12 cellular contexts compared by ENCODE assay signal in genomic region chr14:61514006-61514830, GRCh38.
A peak's percentile ranks its signal among the peaks of the same experiment; 100 is the strongest.
DNase-seq lines count a peak whose midpoint lies in the region; FAIRE-seq and TF ChIP-seq lines count a peak whose summit lies in the region.
"Had no signal": no experiment of that assay in that cellular context is flagged by ENCODE, and none has a peak within 500 bp of the region (broad histone marks: within the 10 kb centered on the region; RNA-seq: fewer than 3 reads in every experiment).

No MANE protein-coding gene starts in this region.

- TF ChIP-seq CTCF in RWPE1 (conservative IDR thresholded peaks at IDR 0.05; ENCODE audit: low read depth) (no peak), endothelial cell of umbilical vein (IDR thresholded peaks at IDR 0.05; ENCODE audit: extremely low read depth in 1 of 2, insufficient read depth in 1 of 2, low read depth in 1 of 2, low read length in 2 of 2) (no peak), prostate gland (IDR thresholded peaks at IDR 0.05) (no peak)

- no peaks in the 10 kb centered on the region for H3K9me3 Mint-ChIP-seq in T-helper 1 cell treated with Interleukin-12 subunit alpha and Interleukin-12 subunit beta and Interleukin-4 antibody, amounts not matched to agents 30 μg/mL and 1 μg/mL, for 36 hours
- H3K9me3 Mint-ChIP-seq: activated naive CD8-positive, alpha-beta T cell treated with anti-CD3 and anti-CD28 coated beads, Interleukin-2, amount 10 ng/mL, durations not matched to agents 7 days and 5 days had no signal

- H3K4me2 ChIP-seq in endothelial cell of umbilical vein (ENCODE audit: insufficient read depth, low read length), result no peak overlapping the region

- H3K27ac ChIP-seq in RWPE1 (peak overlapping the region; percentile 43), endothelial cell of umbilical vein (ENCODE audit: insufficient read depth, low read depth, low read length) (no peak overlapping the region), prostate gland (peak overlapping the region; percentile 59 to 81)
- H3K27ac ChIP-seq: thoracic aorta had no signal

- peaks cover 2% of the 10 kb centered on the region for H3K79me2 ChIP-seq in endothelial cell of umbilical vein (ENCODE audit: control insufficient read depth, insufficient read depth, low read length)

- no peaks in the 10 kb centered on the region for H3K27me3 Mint-ChIP-seq in T-helper 1 cell treated with Interleukin-12 subunit alpha and Interleukin-12 subunit beta and Interleukin-4 antibody, amounts not matched to agents 30 μg/mL and 1 μg/mL, for 36 hours (ENCODE audit: low read depth)
- H3K27me3 Mint-ChIP-seq: activated naive CD8-positive, alpha-beta T cell treated with anti-CD3 and anti-CD28 coated beads, Interleukin-2, amount 10 ng/mL, durations not matched to agents 7 days and 5 days had no signal

- H3K9me3 ChIP-seq in endothelial cell of umbilical vein (replicated peaks; ENCODE audit: control insufficient read depth, insufficient read depth, low read length) (no peaks in the 10 kb centered on the region), prostate gland (no peaks in the 10 kb centered on the region)
- H3K9me3 ChIP-seq: thoracic aorta had no signal

- peaks cover 68% of the 10 kb centered on the region for H3K4me1 Mint-ChIP-seq in T-helper 1 cell treated with Interleukin-12 subunit alpha and Interleukin-12 subunit beta and Interleukin-4 antibody, amounts not matched to agents 30 μg/mL and 1 μg/mL, for 36 hours (ENCODE audit: low read depth)

- H3K9me1 ChIP-seq in endothelial cell of umbilical vein (replicated peaks; ENCODE audit: control insufficient read depth, extremely low read depth, insufficient read depth, low read length), result no peaks in the 10 kb centered on the region

- peaks cover 27% of the 10 kb centered on the region for H3K4me1 ChIP-seq in endothelial cell of umbilical vein (ENCODE audit: control insufficient read depth, extremely low read depth, insufficient read depth, low read length)
- peaks cover 22% of the 10 kb centered on the region for H3K4me1 ChIP-seq in prostate gland (replicated peaks)

- dilution Hi-C loops in endothelial cell of umbilical vein (cut with MboI; ENCODE audit: extremely low pct_ligation_motif_present, low sequenced_read_pairs), result no loop called here

- CTCF ChIA-PET in RWPE1 (lab: Yijun Ruan, JAX), result interaction anchor here (0.6 kb wide), 1 partner anchor 146 kb away, joined by 4 read pairs; no protein-coding TSS in a partner anchor
- CTCF ChIA-PET in endothelial cell of umbilical vein (lab: Charles Lee), result interaction anchor here (0.8 kb wide), 1 partner anchor 9 kb away, joined by 3 read pairs; no protein-coding TSS in a partner anchor

- no peak overlapping the region for H3K9ac ChIP-seq in endothelial cell of umbilical vein (replicated peaks; ENCODE audit: extremely low read depth, insufficient read depth, low read length)

- H3K36me3 Mint-ChIP-seq in T-helper 1 cell treated with Interleukin-12 subunit alpha and Interleukin-12 subunit beta and Interleukin-4 antibody, amounts not matched to agents 30 μg/mL and 1 μg/mL, for 36 hours (ENCODE audit: low read depth), result peaks cover 38% of the 10 kb centered on the region

- H3K27me3 ChIP-seq in endothelial cell of umbilical vein (ENCODE audit: control insufficient read depth in 2 of 2, insufficient read depth in 2 of 2, low read length in 2 of 2) (no peaks in the 10 kb centered on the region), prostate gland (replicated peaks; ENCODE audit: insufficient read depth) (no peaks in the 10 kb centered on the region)

- H3K4me3 Mint-ChIP-seq in T-helper 1 cell treated with Interleukin-12 subunit alpha and Interleukin-12 subunit beta and Interleukin-4 antibody, amounts not matched to agents 30 μg/mL and 1 μg/mL, for 36 hours, result no peak overlapping the region
- H3K4me3 Mint-ChIP-seq: activated naive CD8-positive, alpha-beta T cell treated with anti-CD3 and anti-CD28 coated beads, Interleukin-2, amount 10 ng/mL, durations not matched to agents 7 days and 5 days had no signal

- POLR2A ChIA-PET in RWPE1 (lab: Yijun Ruan, JAX; ENCODE audit: low non-redundant PET), result interaction anchor here (0.6 kb wide), 1 partner anchor 649 kb away, joined by 6 read pairs; no protein-coding TSS in a partner anchor
- POLR2A ChIA-PET in endothelial cell of umbilical vein (lab: Charles Lee), result no interaction called here

- DNase-seq in T-helper 1 cell, result no peak
- no peak for DNase-seq in RWPE1 (ENCODE audit: low spot score)
- DNase-seq in endothelial cell of umbilical vein (ENCODE audit: low read depth, low spot score), result no peak
- DNase-seq in prostate gland (ENCODE audit: low spot score), result peak; percentile 56
- no peak for DNase-seq in T1000 (lab: John Stamatoyannopoulos, UW)
- DNase-seq in NCI-H146 treated with DMSO at 0.1 percent for 48 hours (lab: John Stamatoyannopoulos, UW; ENCODE audit: unreplicated experiment), result no peak
- no peak for DNase-seq in DMS79 treated with DMSO at 0.1 percent for 48 hours (lab: John Stamatoyannopoulos, UW)
- DNase-seq: activated naive CD8-positive, alpha-beta T cell treated with anti-CD3 and anti-CD28 coated beads, Interleukin-2, amount 10 ng/mL, durations not matched to agents 7 days and 5 days; NCI-H2227 treated with DMSO at 0.1 percent for 48 hours had no signal

- TF ChIP-seq POLR2A in endothelial cell of umbilical vein (IDR thresholded peaks at IDR 0.05; ENCODE audit: low read depth, low read length) (no peak), prostate gland (IDR thresholded peaks at IDR 0.05) (no peak)

- BruUV-seq in endothelial cell of umbilical vein (replicated peaks; lab: Mats Ljungman, UMichigan), result no TSS peak

- no peaks in the 10 kb centered on the region for H4K20me1 ChIP-seq in endothelial cell of umbilical vein (replicated peaks; ENCODE audit: control insufficient read depth, extremely low read depth, insufficient read depth, low read length)

- H2AFZ ChIP-seq in endothelial cell of umbilical vein (ENCODE audit: low read depth, low read length), result no peak overlapping the region

- peak; percentile 8 for FAIRE-seq in endothelial cell of umbilical vein (lab: Jason Lieb, UNC)
- FAIRE-seq: GM18507 had no signal

- peaks cover 0 to 2% of the 10 kb centered on the region in 2 experiments for H3K36me3 ChIP-seq in endothelial cell of umbilical vein (ENCODE audit: control insufficient read depth in 2 of 2, extremely low read depth in 1 of 2, insufficient read depth in 2 of 2, low read length in 2 of 2)
- H3K36me3 ChIP-seq in prostate gland, result no peaks in the 10 kb centered on the region
- H3K36me3 ChIP-seq: thoracic aorta had no signal

- H3K4me3 ChIP-seq in endothelial cell of umbilical vein (replicated peaks in 1 of 3; ENCODE audit: insufficient read depth in 1 of 3, low read depth in 1 of 3, low read length in 3 of 3), result no peak overlapping the region
- no peak overlapping the region for H3K4me3 ChIP-seq in prostate gland
- H3K4me3 ChIP-seq: thoracic aorta had no signal

- WGBS in prostate gland, result 41% methylated on average over 9 of the region's 9 CpGs

- intact Hi-C loops in endothelial cell of umbilical vein (cut with micrococcal nuclease), result no loop called here
- intact Hi-C loops in prostate gland (cut with DNase I), result no loop called here

- peak overlapping the region; percentile 38 for H3K27ac Mint-ChIP-seq in T-helper 1 cell treated with Interleukin-12 subunit alpha and Interleukin-12 subunit beta and Interleukin-4 antibody, amounts not matched to agents 30 μg/mL and 1 μg/mL, for 36 hours
- H3K27ac Mint-ChIP-seq: activated naive CD8-positive, alpha-beta T cell treated with anti-CD3 and anti-CD28 coated beads, Interleukin-2, amount 10 ng/mL, durations not matched to agents 7 days and 5 days had no signal

TF ChIP-seq in endothelial cell of umbilical vein, 7 proteins besides CTCF, POLR2A, EP300 and RAD21:
- TF ChIP-seq POLR2AphosphoS5 (IDR thresholded peaks at IDR 0.05; ENCODE audit: insufficient read depth, low read depth, low read length) (no peak), FOS (IDR thresholded peaks at IDR 0.05; ENCODE audit: borderline replicate concordance, insufficient read depth, low read length) (no peak), GATA2 (IDR thresholded peaks at IDR 0.05; ENCODE audit: insufficient read depth, insufficient read length, low read depth, low read length) (no peak), JUN (IDR thresholded peaks at IDR 0.05; ENCODE audit: borderline replicate concordance, insufficient read depth, insufficient read length, low read depth) (no peak), EZH2 (IDR thresholded peaks at IDR 0.05; ENCODE audit: borderline replicate concordance, low read depth, low read length, severe bottlenecking) (no peak), MAX (IDR thresholded peaks at IDR 0.05; ENCODE audit: insufficient read depth, insufficient read length) (no peak), MYC (IDR thresholded peaks at IDR 0.05; ENCODE audit: low read depth, low read length) (no peak)
TF ChIP-seq in endothelial cell of umbilical vein: peak in this region for 0.
